In the genomic region with DNA sequence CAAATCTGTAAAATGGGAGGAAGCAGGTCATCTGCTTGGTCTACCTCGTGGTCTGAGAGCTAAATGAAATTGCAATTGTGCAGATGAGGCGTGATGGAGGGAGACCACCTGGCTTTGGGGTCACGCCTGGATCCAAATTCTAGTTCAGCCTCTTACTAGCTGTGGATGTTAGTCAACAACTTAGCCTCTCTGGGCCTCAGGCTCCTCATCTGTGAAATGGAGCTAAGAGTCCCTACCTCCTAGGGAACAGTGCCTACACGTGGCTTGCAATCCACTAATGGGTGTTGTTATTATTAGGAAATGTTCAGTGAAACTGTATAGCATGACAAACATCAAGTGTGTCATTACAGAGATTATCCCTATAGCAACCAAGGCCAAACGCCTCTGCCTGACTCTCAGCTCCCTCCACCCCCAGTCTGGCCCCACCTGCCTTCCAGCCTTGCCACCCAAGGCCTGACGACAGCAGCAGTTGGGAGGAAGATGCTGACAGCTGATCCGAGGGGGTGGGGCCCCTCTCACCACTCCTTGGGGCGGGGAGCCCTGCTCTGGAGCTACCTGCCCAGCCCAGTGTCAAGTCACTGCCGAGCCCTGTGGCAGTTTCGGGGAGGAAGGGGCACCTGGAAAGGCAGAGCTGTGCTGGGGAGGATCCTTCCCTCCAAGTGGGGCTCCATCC, we compare ENCODE assay signal across 8 cellular contexts. TPM values are rescaled to one million over a fixed set of nuclear protein-coding genes. Genes with fewer than 3 reads are reported as not detected.
DNase-seq lines count a peak whose midpoint lies in the region; ATAC-seq, FAIRE-seq and TF ChIP-seq lines count a peak whose summit lies in the region.

No MANE protein-coding gene starts in this region.

- no peak for FAIRE-seq in GM12892 (lab: Jason Lieb, UNC)

- no peak for TF ChIP-seq EP300 in stomach (IDR thresholded peaks at IDR 0.05)

- H3K4me3 ChIP-seq in MG63 (no peak overlapping the region), WERI-Rb-1 (ENCODE audit: low read depth, low read length) (no peak overlapping the region), right cardiac atrium (ENCODE audit: low read length) (no peak overlapping the region), stomach (no peak overlapping the region)

- whole genome bisulfite sequencing in right cardiac atrium, result 52% methylated on average over 10 of the region's 10 CpGs
- 41 to 57% (median 44%) methylated on average over 6 to 10 of the region's 10 CpGs for WGBS in stomach, 5 donors

- TF ChIP-seq CTCF in WERI-Rb-1 (IDR thresholded peaks at IDR 0.05; ENCODE audit: low read depth, low read length) (no peak), stomach (IDR thresholded peaks at IDR 0.05) (no peak)

- intact Hi-C loops in right cardiac atrium (cut with DNase I) (no loop called here), stomach (cut with DNase I; ENCODE audit: low total_unique reads) (no loop called here)

- H3K27me3 ChIP-seq in MG63 (no peaks in the 10 kb centered on the region), WERI-Rb-1 (ENCODE audit: insufficient read depth, low read depth, severe bottlenecking) (no peaks in the 10 kb centered on the region), right cardiac atrium (ENCODE audit: control insufficient read depth, insufficient read depth) (no peaks in the 10 kb centered on the region), stomach (peaks cover 0 to 19% (median 0%) of the 10 kb centered on the region in 3 donors)

- TF ChIP-seq POLR2A in stomach (IDR thresholded peaks at IDR 0.05) (no peak), GM12892 (IDR thresholded peaks at IDR 0.05; ENCODE audit: low read depth, low read length) (no peak)

- peaks cover 6% of the 10 kb centered on the region for H3K36me3 ChIP-seq in MG63
- H3K36me3 ChIP-seq in WERI-Rb-1, result no peaks in the 10 kb centered on the region
- H3K36me3 ChIP-seq in stomach, result no peaks in the 10 kb centered on the region

- no peaks in the 10 kb centered on the region for H3K4me1 ChIP-seq in right cardiac atrium (ENCODE audit: control insufficient read depth, insufficient read depth, low read length)
- H3K4me1 ChIP-seq in stomach, result peaks cover 33 to 60% (median 43%) of the 10 kb centered on the region in 4 donors

- H3K9me3 ChIP-seq in MG63 (no peaks in the 10 kb centered on the region), WERI-Rb-1 (ENCODE audit: severe bottlenecking) (no peaks in the 10 kb centered on the region), right cardiac atrium (ENCODE audit: control insufficient read depth, low read length) (no peaks in the 10 kb centered on the region), stomach (no peaks in the 10 kb centered on the region)

- ATAC-seq in right cardiac atrium (peak; percentile 73 to 80), GM19455 (IDR thresholded peaks at IDR 0.05; ENCODE audit: unreplicated experiment) (no peak), HG03095 (IDR thresholded peaks at IDR 0.05; ENCODE audit: unreplicated experiment) (no peak)

- peak overlapping the region; percentile 40 for H3K27ac ChIP-seq in WERI-Rb-1
- peak overlapping the region; percentile 61 for H3K27ac ChIP-seq in right cardiac atrium (ENCODE audit: low read length)
- peak overlapping the region; percentile 24 to 85 (median 62) for H3K27ac ChIP-seq in stomach

- DNase-seq in D341Med (ENCODE audit: low spot score) (peak; percentile 79), MG63 (peak; percentile 55), WERI-Rb-1 (peak; percentile 91), right cardiac atrium (peak; percentile 65 to 89 (median 87)), stomach (peak; percentile 74), GM12892 (ENCODE audit: insufficient read length) (no peak)

RNA-seq across cellular contexts. Expression of gene RHOD, which starts 1.7 kb away (rescaled TPM):
- total RNA-seq in MG63 (2014; rRNA removed; shearing (Covaris generic); ENCODE audit: low replicate concordance), result 27.9 and 85.6 TPM in 2 replicates
- total RNA-seq in right cardiac atrium (10 to 100 TPM; 34.2 to 51.0 (median 44.5) TPM), stomach (10 to 100 TPM in 2 of 5 donors, 1 to 10 TPM in 3; 1.2 to 41.2 (median 9.4) TPM)
- polyA plus RNA-seq in right cardiac atrium (65.2 TPM), stomach (10 to 100 TPM; 34.4 to 46.8 (median 38.8) TPM)
- 1.2 TPM for polyA plus RNA-seq in GM12892 (2012; ENCODE audit: missing spikeins)

RNA-seq across cellular contexts. Expression of gene SYT12, which starts 32.1 kb away (rescaled TPM):
- total RNA-seq in MG63 (2014; rRNA removed; shearing (Covaris generic); ENCODE audit: low replicate concordance), result 0.54 and 1.2 TPM in 2 replicates
- total RNA-seq in right cardiac atrium, result 1 to 10 TPM in 1 of 4 donors, under 1 TPM in 3; 0.11 to 1.4 (median 0.24) TPM
- polyA plus RNA-seq in right cardiac atrium, result 0.18 TPM
- not detected for total RNA-seq in stomach
- 1 to 10 TPM in 1 of 3 donors, under 1 TPM in 2; 0.31 to 1.1 (median 0.45) TPM for polyA plus RNA-seq in stomach
- polyA plus RNA-seq in GM12892 (2012; ENCODE audit: missing spikeins), result 0.30 TPM

Comparison
In these comparisons a context has a peak if more than half of its experiments do, and no peak if none do; other contexts are left out.
1. ATAC-seq: peak in right cardiac atrium (2 of 2); none in GM19455 (single experiment) and HG03095 (single experiment).
2. Peak in every context shown above with its lines, with median percentiles within 50 percentile points of each other: H3K27ac ChIP-seq.